Comparison of ENCODE assay signal across 9 cellular contexts in genomic region chr12:48199784-48200198, GRCh38. TPM values are rescaled to one million over a fixed set of nuclear protein-coding genes. Genes with fewer than 3 reads are reported as not detected.
DNase-seq lines count a peak whose midpoint lies in the region; ATAC-seq and TF ChIP-seq lines count a peak whose summit lies in the region.
"Had no signal": no experiment of that assay in that cellular context is flagged by ENCODE, and none has a peak within 500 bp of the region (broad histone marks: within the 10 kb centered on the region; RNA-seq: fewer than 3 reads in every experiment).

No MANE protein-coding gene starts in this region.

- intact Hi-C loops in Panc1 (cut with micrococcal nuclease; ENCODE audit: unreplicated experiment) = loop anchor here (5.0 kb wide), 1 partner anchor 253 kb away; no protein-coding TSS in a partner anchor

- CTCF ChIA-PET in Panc1 (lab: Charles Lee) = no interaction called here

- TF ChIP-seq CTCF in Panc1 (IDR thresholded peaks at IDR 0.05) = no peak

- in situ Hi-C loops in Panc1 (cut with HindIII; ENCODE audit: low pct_unique_long_range_greater_than_20kb, low sequenced_read_pairs) = no loop called here

- no peaks in the 10 kb centered on the region for H3K36me3 ChIP-seq in Panc1 (ENCODE audit: control insufficient read depth, insufficient read depth, low read length)
- H3K36me3 ChIP-seq: SJCRH30 had no signal

- peaks cover 2% of the 10 kb centered on the region; the same call in 1 of the 2 replicates for H3K9me3 ChIP-seq in Panc1 (ENCODE audit: control insufficient read depth, insufficient read depth, low read depth, low read length)
- H3K9me3 ChIP-seq: SJCRH30 had no signal

- POLR2A ChIA-PET in Panc1 (lab: Charles Lee) = interaction anchor here (0.5 kb wide), 1 partner anchor 198 kb away, joined by 6 read pairs; no protein-coding TSS in a partner anchor

- H3K27me3 ChIP-seq in Panc1 (ENCODE audit: control insufficient read depth, insufficient read depth, low read length) = peaks cover 2% of the 10 kb centered on the region; the same call in 1 of the 2 replicates

- peaks cover 19% of the 10 kb centered on the region for H3K4me1 ChIP-seq in Panc1 (ENCODE audit: control insufficient read depth, insufficient read depth, low read length)
- H3K4me1 ChIP-seq: SJCRH30 had no signal

- H3K27ac ChIP-seq in Panc1 (ENCODE audit: low read length) = peak overlapping the region; percentile 95; the same call in 1 of the 2 replicates
- H3K27ac ChIP-seq: SJCRH30 had no signal

- ATAC-seq in Panc1 (no peak), HG03045 (IDR thresholded peaks at IDR 0.05; ENCODE audit: unreplicated experiment) (no peak)

- DNase-seq in ELR (ENCODE audit: low read depth) (peak; percentile 8), Panc1 (ENCODE audit: low read depth, low spot score) (no peak), fibroblast of peridontal ligament (ENCODE audit: extremely low read depth) (peak; percentile 43), renal cortical epithelial cell (ENCODE audit: low read depth) (peak; percentile 74), DMS53 treated with DMSO at 0.1 percent for 48 hours (lab: John Stamatoyannopoulos, UW; ENCODE audit: unreplicated experiment) (no peak), superior temporal gyrus (ENCODE audit: extremely low spot score) (no peak)
- DNase-seq: Karpas-422, SJCRH30 had no signal

- no TSS peak for BruUV-seq in Panc1 (replicated peaks; lab: Mats Ljungman, UMichigan)

- no peak overlapping the region for H3K4me3 ChIP-seq in Panc1 (ENCODE audit: low read depth in 2 of 2, low read length in 2 of 2)
- H3K4me3 ChIP-seq: SJCRH30 had no signal

RNA-seq across cellular contexts. Expression of gene OR10AD1, which starts 3.3 kb away (rescaled TPM):
- total RNA-seq in Panc1 (2021; ENCODE audit: unreplicated experiment) = not detected
- polyA plus RNA-seq in Panc1 (2012; ENCODE audit: insufficient read length) = 0.23 TPM
- total RNA-seq in renal cortical epithelial cell = not detected in 2 replicates
- total RNA-seq: SJCRH30 had no signal

RNA-seq across cellular contexts. Expression of gene CCDC184, which starts 16.3 kb away (rescaled TPM):
- total RNA-seq in Panc1 (2021; ENCODE audit: unreplicated experiment) = 0.74 TPM
- 0.99 TPM for polyA plus RNA-seq in Panc1 (2012; ENCODE audit: insufficient read length)
- 0.40 TPM in 1 of 2 replicates, not detected in the other for total RNA-seq in renal cortical epithelial cell

RNA-seq across cellular contexts. Expression of gene ASB8, which starts 42.5 kb away (rescaled TPM):
- total RNA-seq in Panc1 (2021; ENCODE audit: unreplicated experiment) = 17.1 TPM
- polyA plus RNA-seq in Panc1 (2012; ENCODE audit: insufficient read length) = 13.5 TPM
- total RNA-seq in renal cortical epithelial cell = 14.2 and 23.5 TPM in 2 replicates

Comparison
In these comparisons a context has a peak if more than half of its experiments do, and no peak if none do; other contexts are left out.
1. DNase-seq: peak in ELR (single experiment), fibroblast of peridontal ligament (single experiment) and renal cortical epithelial cell (single experiment); none in Panc1 (single experiment), DMS53 treated with DMSO at 0.1 percent for 48 hours (single experiment) and superior temporal gyrus (single experiment).